Comparison of ENCODE assay signal across 22 cellular contexts in the genomic region with DNA sequence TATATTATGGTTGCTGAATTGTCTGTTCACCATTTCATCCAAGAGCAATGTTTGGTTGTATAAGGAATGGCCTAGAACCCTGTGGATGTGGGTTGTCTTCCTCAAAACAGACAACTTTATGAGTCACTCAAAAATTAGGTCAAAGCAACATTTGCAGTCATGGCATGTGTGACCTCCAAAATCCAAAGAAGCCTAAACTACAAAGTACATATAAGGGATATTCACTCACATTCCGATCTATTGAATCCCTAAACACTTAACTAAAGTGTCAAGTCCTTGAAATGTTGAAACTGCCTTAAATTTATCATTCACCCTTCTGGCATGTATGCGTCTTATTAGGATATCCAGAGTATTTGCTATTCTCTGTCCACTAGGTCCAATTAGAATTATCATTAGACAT.
DNase-seq lines count a peak whose midpoint lies in the region; ATAC-seq, FAIRE-seq and TF ChIP-seq lines count a peak whose summit lies in the region.
"Had no signal": no experiment of that assay in that cellular context is flagged by ENCODE, and none has a peak within 500 bp of the region (broad histone marks: within the 10 kb centered on the region; RNA-seq: fewer than 3 reads in every experiment).

No MANE protein-coding gene starts in this region.

- no peaks in the 10 kb centered on the region for H3K4me1 ChIP-seq in GM23248 (ENCODE audit: insufficient read depth)
- H3K4me1 ChIP-seq: BE2C had no signal

- no peaks in the 10 kb centered on the region for H3K9me2 ChIP-seq in GM23248 (ENCODE audit: insufficient read depth)

- ATAC-seq in T-helper 17 cell, result no peak
- ATAC-seq: K562 had no signal

- H3K36me3 Mint-ChIP-seq in T-helper 17 cell (ENCODE audit: low read depth), result no peaks in the 10 kb centered on the region
- no peaks in the 10 kb centered on the region for H3K36me3 Mint-ChIP-seq in immature natural killer cell
- H3K36me3 Mint-ChIP-seq: CD4-positive, CD25-positive, alpha-beta regulatory T cell; CD8-positive, alpha-beta memory T cell had no signal

- H3K9me3 Mint-ChIP-seq in immature natural killer cell, result peaks cover 0 to 9% (median 0%) of the 10 kb centered on the region in 6 donors

- H3K4me1 Mint-ChIP-seq in T-helper 17 cell (no peaks in the 10 kb centered on the region), immature natural killer cell (no peaks in the 10 kb centered on the region)
- H3K4me1 Mint-ChIP-seq: CD4-positive, CD25-positive, alpha-beta regulatory T cell; CD8-positive, alpha-beta memory T cell had no signal

- H2AFZ ChIP-seq in GM23248, result no peak overlapping the region

- no peaks in the 10 kb centered on the region for H3F3A ChIP-seq in GM23248 (ENCODE audit: insufficient read depth)

- H4K20me1 ChIP-seq in GM23248 (ENCODE audit: insufficient read depth), result no peaks in the 10 kb centered on the region

- TF ChIP-seq CTCF in D721Med (IDR thresholded peaks at IDR 0.05; ENCODE audit: insufficient read depth, missing control alignments) (no peak), fibroblast of mammary gland (conservative IDR thresholded peaks at IDR 0.05; ENCODE audit: control insufficient read depth, insufficient read depth, low read depth, low read length) (no peak)

- H3K4me3 Mint-ChIP-seq in T-helper 17 cell (no peak overlapping the region), immature natural killer cell (no peak overlapping the region)
- H3K4me3 Mint-ChIP-seq: CD4-positive, CD25-positive, alpha-beta regulatory T cell; CD8-positive, alpha-beta memory T cell had no signal

- WGBS in GM23248 (ENCODE audit: low coverage in 1 of 2, low lambda C conversion rate in 2 of 2, missing lambda C conversion rate in 2 of 2), 2 experiments, result 73 to 84% methylated on average over 2 of the region's 2 CpGs

- H3K9me3 ChIP-seq in GM23248 (ENCODE audit: low read depth) (no peaks in the 10 kb centered on the region), T-helper 17 cell (ENCODE audit: control insufficient read depth, low read length, poor library complexity, severe bottlenecking) (no peaks in the 10 kb centered on the region)
- H3K9me3 ChIP-seq: BE2C had no signal

- H3K27me3 ChIP-seq in GM23248 (replicated peaks; ENCODE audit: insufficient read depth), result no peaks in the 10 kb centered on the region
- H3K27me3 ChIP-seq: BE2C had no signal

- in situ Hi-C loops in GM23248 (cut with MboI), result no loop called here

- FAIRE-seq in D721Med (lab: Jason Lieb, UNC), result peak; percentile 38
- FAIRE-seq: GM12892, GM18507, HTR-8/SVneo, K562 had no signal

- H3K9ac ChIP-seq in GM23248, result no peak overlapping the region

- no peak overlapping the region for H3K27ac ChIP-seq in GM23248

- DNase-seq in D721Med (ENCODE audit: insufficient read length, low spot score) (no peak), GM23248 (peak; percentile 3), fibroblast of mammary gland (ENCODE audit: low read depth) (peak; percentile 8), T-helper 17 cell (no peak), GDM1 (lab: John Stamatoyannopoulos, UW) (no peak), immature natural killer cell (no peak), cerebellar nuclear complex (lab: John Stamatoyannopoulos, UW) (no peak)
- DNase-seq: 8988T; BE2C; C1 segment of cervical spinal cord; CD4-positive, CD25-positive, alpha-beta regulatory T cell; CD8-positive, alpha-beta memory T cell; COR-L47; DMS153; DMS79; GOT3; H7; IMR-90 had no signal

- H3K4me3 ChIP-seq in GM23248 (no peak overlapping the region), fibroblast of mammary gland (ENCODE audit: control insufficient read depth, low read depth, low read length) (no peak overlapping the region)
- H3K4me3 ChIP-seq: K562 had no signal

- no peaks in the 10 kb centered on the region for H3K27me3 Mint-ChIP-seq in T-helper 17 cell
- peaks cover 0 to 4% (median 2%) of the 10 kb centered on the region in 3 donors for H3K27me3 Mint-ChIP-seq in immature natural killer cell (ENCODE audit: low read depth in 3 of 3)
- H3K27me3 Mint-ChIP-seq: CD4-positive, CD25-positive, alpha-beta regulatory T cell; CD8-positive, alpha-beta memory T cell had no signal

- H3K4me2 ChIP-seq in GM23248 (ENCODE audit: unreplicated experiment), result no peak overlapping the region

- no peaks in the 10 kb centered on the region for H3K36me3 ChIP-seq in GM23248 (ENCODE audit: low read depth)
- H3K36me3 ChIP-seq: BE2C had no signal

- H3K27ac Mint-ChIP-seq in T-helper 17 cell (no peak overlapping the region), immature natural killer cell (no peak overlapping the region)
- H3K27ac Mint-ChIP-seq: CD4-positive, CD25-positive, alpha-beta regulatory T cell; CD8-positive, alpha-beta memory T cell had no signal

- no peaks in the 10 kb centered on the region for H3K79me2 ChIP-seq in GM23248 (ENCODE audit: insufficient read depth)

Comparison
In these comparisons a context has a peak if more than half of its experiments do, and no peak if none do; other contexts are left out.
1. DNase-seq: peak in GM23248 (single experiment) and fibroblast of mammary gland (single experiment); none in D721Med (single experiment), T-helper 17 cell (0 of 3), GDM1 (single experiment), immature natural killer cell (0 of 3) and cerebellar nuclear complex (0 of 2).